Comparison of ENCODE assay signal across 2 cellular contexts in genomic region chr1:156177918-156178654, GRCh38.
TF ChIP-seq lines count a peak whose summit lies in the region.

No MANE protein-coding gene starts in this region.

TF ChIP-seq in K562, 482 proteins besides CTCF, POLR2A, EP300 and RAD21 (continues in another document):
- TF ChIP-seq IFI16 (CRISPR knock-in tag; IDR thresholded peaks at IDR 0.05), result no peak
- no peak for TF ChIP-seq NFIX (CRISPR knock-in tag; IDR thresholded peaks at IDR 0.05; ENCODE audit: low read depth)
- no peak for TF ChIP-seq ZNF24 (IDR thresholded peaks at IDR 0.05)
- TF ChIP-seq JUN (IDR thresholded peaks at IDR 0.05; ENCODE audit: borderline replicate concordance, low read depth, low read length), result no peak
- no peak for TF ChIP-seq JUN (CRISPR knock-in tag; IDR thresholded peaks at IDR 0.05; ENCODE audit: borderline replicate concordance)
- TF ChIP-seq TCF3 (CRISPR knock-in tag; IDR thresholded peaks at IDR 0.05), result peak; percentile 77
- TF ChIP-seq MTA2 (IDR thresholded peaks at IDR 0.05; ENCODE audit: low read depth), result 0 out of 2 replicates have a peak, but pooled peaks have one; percentile 18
- no peak for TF ChIP-seq ZNF175 (CRISPR knock-in tag; IDR thresholded peaks at IDR 0.05; ENCODE audit: low read depth)
- no peak for TF ChIP-seq RB1 (IDR thresholded peaks at IDR 0.05; ENCODE audit: low read depth)
- peak; percentile 83 for TF ChIP-seq SPI1 (IDR thresholded peaks at IDR 0.05; ENCODE audit: borderline replicate concordance, low read depth, low read length)
- no peak for TF ChIP-seq ZNF592 (IDR thresholded peaks at IDR 0.05)
- TF ChIP-seq KAT7 (CRISPR knock-in tag; IDR thresholded peaks at IDR 0.05; ENCODE audit: borderline replicate concordance), result no peak
- TF ChIP-seq ZBTB2 (IDR thresholded peaks at IDR 0.05), result 0 out of 2 replicates have a peak, but pooled peaks have one; percentile 49
- TF ChIP-seq NCOA2 (IDR thresholded peaks at IDR 0.05; ENCODE audit: partially characterized antibody in 2 of 2), result no peak
- TF ChIP-seq HDAC2 (IDR thresholded peaks at IDR 0.05), result 0 out of 2 replicates have a peak, but pooled peaks have one; percentile 29
- peak; percentile 31; the same call in 1 of the 2 replicates for TF ChIP-seq DPF2 (IDR thresholded peaks at IDR 0.05)
- TF ChIP-seq KDM1A (IDR thresholded peaks at IDR 0.05), result peak; percentile 25 to 27; a peak in 2 of 4 replicates
- peak in 1 of 2 experiments; percentile 48; a peak in 2 of 4 replicates for TF ChIP-seq HDAC1 (IDR thresholded peaks at IDR 0.05)
- no peak for TF ChIP-seq TOE1 (IDR thresholded peaks at IDR 0.05; ENCODE audit: borderline replicate concordance)
- TF ChIP-seq TOE1 (CRISPR knock-in tag; IDR thresholded peaks at IDR 0.05; ENCODE audit: borderline replicate concordance, low read depth), result no peak
- peak; percentile 58; the same call in 1 of the 2 replicates for TF ChIP-seq TAL1 (IDR thresholded peaks at IDR 0.05)
- no peak for TF ChIP-seq ZNF23 (CRISPR knock-in tag; IDR thresholded peaks at IDR 0.05)
- TF ChIP-seq ZNF77 (CRISPR knock-in tag; IDR thresholded peaks at IDR 0.05), result no peak
- TF ChIP-seq GATAD2A (IDR thresholded peaks at IDR 0.05), result 0 out of 2 replicates have a peak, but pooled peaks have one; percentile 29
- no peak for TF ChIP-seq TGIF2 (CRISPR knock-in tag; IDR thresholded peaks at IDR 0.05)
- TF ChIP-seq RBBP5 (IDR thresholded peaks at IDR 0.05; ENCODE audit: borderline replicate concordance, insufficient read depth, low read length, poor library complexity, severe bottlenecking), result no peak
- TF ChIP-seq SMAD1 (IDR thresholded peaks at IDR 0.05; ENCODE audit: low read depth, low read length, partially characterized antibody), result no peak
- TF ChIP-seq KLF1 (tag; IDR thresholded peaks at IDR 0.05), result no peak

TF ChIP-seq in SK-N-SH treated with all-trans-retinoic acid at 6 μM for 48 hours, 23 proteins besides CTCF, POLR2A, EP300 and RAD21:
- no peak for TF ChIP-seq ZFP3 (CRISPR knock-in tag; IDR thresholded peaks at IDR 0.05)
- no peak for TF ChIP-seq CSDC2 (CRISPR knock-in tag; IDR thresholded peaks at IDR 0.05)
- no peak for TF ChIP-seq BACH2 (CRISPR knock-in tag; IDR thresholded peaks at IDR 0.05; ENCODE audit: borderline replicate concordance)
- TF ChIP-seq CSRNP3 (CRISPR knock-in tag; IDR thresholded peaks at IDR 0.05), result no peak
- TF ChIP-seq TSHZ2 (CRISPR knock-in tag; IDR thresholded peaks at IDR 0.05), result no peak
- TF ChIP-seq ARNTL (CRISPR knock-in tag; IDR thresholded peaks at IDR 0.05; ENCODE audit: borderline replicate concordance, low read depth), result no peak
- TF ChIP-seq RARB (CRISPR knock-in tag; IDR thresholded peaks at IDR 0.05), result no peak
- TF ChIP-seq POU6F1 (CRISPR knock-in tag; IDR thresholded peaks at IDR 0.05; ENCODE audit: borderline replicate concordance, low read depth), result no peak
- TF ChIP-seq CREB5 (CRISPR knock-in tag; IDR thresholded peaks at IDR 0.05; ENCODE audit: low read depth), result no peak
- no peak for TF ChIP-seq GLIS3 (CRISPR knock-in tag; IDR thresholded peaks at IDR 0.05)
- no peak for TF ChIP-seq ZNF8 (CRISPR knock-in tag; IDR thresholded peaks at IDR 0.05)
- no peak for TF ChIP-seq ISL1 (CRISPR knock-in tag; IDR thresholded peaks at IDR 0.05)
- TF ChIP-seq PPARA (CRISPR knock-in tag; IDR thresholded peaks at IDR 0.05; ENCODE audit: borderline replicate concordance), result no peak
- no peak for TF ChIP-seq TCF4 (CRISPR knock-in tag; IDR thresholded peaks at IDR 0.05; ENCODE audit: borderline replicate concordance)
